Comparison of ENCODE assay signal across 28 cellular contexts in genomic region chr6:112366695-112367546, GRCh38. TPM values are rescaled to one million over a fixed set of nuclear protein-coding genes. Genes with fewer than 3 reads are reported as not detected.
DNase-seq lines count a peak whose midpoint lies in the region; ATAC-seq and TF ChIP-seq lines count a peak whose summit lies in the region.
"Had no signal": no experiment of that assay in that cellular context is flagged by ENCODE, and none has a peak within 500 bp of the region (broad histone marks: within the 10 kb centered on the region; RNA-seq: fewer than 3 reads in every experiment).

No MANE protein-coding gene starts in this region.

- peak overlapping the region; percentile 8 for H3K4me3 ChIP-seq in left ventricle myocardium inferior
- H3K4me3 ChIP-seq in right atrium auricular region = no peak overlapping the region
- H3K4me3 ChIP-seq in fibroblast of lung (replicated peaks in 1 of 4; ENCODE audit: control extremely low read depth in 1 of 4, insufficient read depth in 1 of 4, low read depth in 3 of 4, low read length in 4 of 4) = peak overlapping the region in 1 of 4 experiments; percentile 13
- H3K4me3 ChIP-seq in parathyroid adenoma (ENCODE audit: low read depth, low read length) = peak overlapping the region; percentile 11
- no peak overlapping the region for H3K4me3 ChIP-seq in aorta (ENCODE audit: low read length in 2 of 2)
- H3K4me3 ChIP-seq in mammary epithelial cell (replicated peaks in 1 of 3; ENCODE audit: insufficient read depth in 1 of 3, low read depth in 2 of 3, low read length in 3 of 3) = no peak overlapping the region
- H3K4me3 ChIP-seq: adrenal gland, BLaER1, HAP-1, neural progenitor cell, transverse colon had no signal

- H3K9me3 ChIP-seq in left ventricle myocardium inferior (replicated peaks) (no peaks in the 10 kb centered on the region), right atrium auricular region (no peaks in the 10 kb centered on the region), fibroblast of lung (ENCODE audit: control insufficient read depth, insufficient read depth, low read depth, low read length) (no peaks in the 10 kb centered on the region), parathyroid adenoma (ENCODE audit: control insufficient read depth, low read length) (no peaks in the 10 kb centered on the region), aorta (ENCODE audit: control insufficient read depth, low read length) (no peaks in the 10 kb centered on the region), mammary epithelial cell (replicated peaks; ENCODE audit: insufficient read depth, low read length) (no peaks in the 10 kb centered on the region)
- H3K9me3 ChIP-seq: adrenal gland, HAP-1, transverse colon had no signal

- H3K36me3 ChIP-seq in left ventricle myocardium inferior (no peaks in the 10 kb centered on the region), right atrium auricular region (no peaks in the 10 kb centered on the region), fibroblast of lung (ENCODE audit: control insufficient read depth, insufficient read depth, low read length) (no peaks in the 10 kb centered on the region), parathyroid adenoma (ENCODE audit: control insufficient read depth, insufficient read depth, low read length) (no peaks in the 10 kb centered on the region), aorta (ENCODE audit: control insufficient read depth in 1 of 2, insufficient read depth in 2 of 2, low read length in 1 of 2) (no peaks in the 10 kb centered on the region), mammary epithelial cell (ENCODE audit: insufficient read depth, low read length) (no peaks in the 10 kb centered on the region)
- H3K36me3 ChIP-seq: adrenal gland, BLaER1, HAP-1, neural progenitor cell, transverse colon had no signal

- in situ Hi-C loops in mammary epithelial cell (cut with MboI; ENCODE audit: low sequenced_read_pairs in 2 of 2) = no loop called here

- H3K27ac ChIP-seq in left ventricle myocardium inferior (replicated peaks) (no peak overlapping the region), right atrium auricular region (no peak overlapping the region), fibroblast of lung (ENCODE audit: insufficient read depth, low read length) (no peak overlapping the region), parathyroid adenoma (no peak overlapping the region), aorta (ENCODE audit: low read depth in 1 of 2, low read length in 2 of 2) (no peak overlapping the region), mammary epithelial cell (ENCODE audit: insufficient read depth, low read depth, low read length) (no peak overlapping the region)
- H3K27ac ChIP-seq: adrenal gland, BLaER1, neural progenitor cell, transverse colon had no signal

- H3K4me3 Mint-ChIP-seq in T-helper 2 cell treated with Interferon-gamma antibody and Interleukin-4, amounts not matched to agents 5 μg/mL and 100 μg/mL, for 36 hours = no peak overlapping the region
- H3K4me3 Mint-ChIP-seq: activated B cell treated with CpG ODN at 0.5 μM for 24 hours, neural progenitor cell had no signal

- 47 to 53% methylated on average over 68 to 72 of the region's 72 CpGs for WGBS in aorta, 2 donors
- WGBS in mammary epithelial cell (ENCODE audit: low coverage, missing lambda C conversion rate) = 92% methylated on average over 37 of the region's 72 CpGs

- CTCF ChIA-PET in mammary epithelial cell (lab: Charles Lee; ENCODE audit: low non-redundant PET) = no interaction called here

- peak overlapping the region; percentile 44 for H3K4me2 ChIP-seq in fibroblast of lung (ENCODE audit: extremely low read depth, insufficient read depth, low read length)
- peak overlapping the region; percentile 64 for H3K4me2 ChIP-seq in parathyroid adenoma (ENCODE audit: low read length)
- no peak overlapping the region for H3K4me2 ChIP-seq in mammary epithelial cell (ENCODE audit: insufficient read depth, low read depth, low read length)
- H3K4me2 ChIP-seq: BLaER1, neural progenitor cell had no signal

- BruUV-seq in mammary epithelial cell (replicated peaks; lab: Mats Ljungman, UMichigan) = no TSS peak

- H3K27me3 Mint-ChIP-seq in T-helper 2 cell treated with Interferon-gamma antibody and Interleukin-4, amounts not matched to agents 5 μg/mL and 100 μg/mL, for 36 hours (ENCODE audit: low read depth) = peaks cover 13% of the 10 kb centered on the region
- H3K27me3 Mint-ChIP-seq: progenitor cell of endocrine pancreas had no signal

- H3K27ac Mint-ChIP-seq in T-helper 2 cell treated with Interferon-gamma antibody and Interleukin-4, amounts not matched to agents 5 μg/mL and 100 μg/mL, for 36 hours = no peak overlapping the region
- H3K27ac Mint-ChIP-seq: activated B cell treated with CpG ODN at 0.5 μM for 24 hours, neural progenitor cell, progenitor cell of endocrine pancreas had no signal

- H3K79me2 ChIP-seq in fibroblast of lung (ENCODE audit: control insufficient read depth, insufficient read depth, low read length) (no peaks in the 10 kb centered on the region), parathyroid adenoma (no peaks in the 10 kb centered on the region), mammary epithelial cell (ENCODE audit: insufficient read depth, low read length) (no peaks in the 10 kb centered on the region)

- H3K9ac ChIP-seq in fibroblast of lung (ENCODE audit: insufficient read depth, low read length) = no peak overlapping the region
- H3K9ac ChIP-seq in parathyroid adenoma = no peak overlapping the region
- H3K9ac ChIP-seq in mammary epithelial cell (ENCODE audit: insufficient read depth, low read length) = no peak overlapping the region
- H3K9ac ChIP-seq: BLaER1, neural progenitor cell had no signal

- dilution Hi-C loops in mammary epithelial cell (cut with HindIII; ENCODE audit: low sequenced_read_pairs) = no loop called here

- intact Hi-C loops in left ventricle myocardium inferior (cut with micrococcal nuclease) = no loop called here
- intact Hi-C loops in aorta (cut with DNase I) = no loop called here
- intact Hi-C loops in mammary epithelial cell (cut with micrococcal nuclease) = no loop called here

- H3K27me3 ChIP-seq in left ventricle myocardium inferior (ENCODE audit: low read depth) = peaks cover 29% of the 10 kb centered on the region
- peaks cover 0 to 4% of the 10 kb centered on the region in 2 donors for H3K27me3 ChIP-seq in right atrium auricular region
- no peaks in the 10 kb centered on the region for H3K27me3 ChIP-seq in fibroblast of lung (ENCODE audit: control insufficient read depth, insufficient read depth, low read length)
- no peaks in the 10 kb centered on the region for H3K27me3 ChIP-seq in parathyroid adenoma (ENCODE audit: control insufficient read depth, insufficient read depth, low read length)
- no peaks in the 10 kb centered on the region for H3K27me3 ChIP-seq in aorta (ENCODE audit: control insufficient read depth in 1 of 2, insufficient read depth in 2 of 2, low read length in 1 of 2)
- H3K27me3 ChIP-seq in mammary epithelial cell (ENCODE audit: insufficient read depth, low read length) = no peaks in the 10 kb centered on the region
- H3K27me3 ChIP-seq: BLaER1, neural progenitor cell, transverse colon had no signal

- no peaks in the 10 kb centered on the region for H3K4me1 Mint-ChIP-seq in T-helper 2 cell treated with Interferon-gamma antibody and Interleukin-4, amounts not matched to agents 5 μg/mL and 100 μg/mL, for 36 hours (ENCODE audit: low read depth)
- H3K4me1 Mint-ChIP-seq: activated B cell treated with CpG ODN at 0.5 μM for 24 hours had no signal

- H3K36me3 Mint-ChIP-seq in T-helper 2 cell treated with Interferon-gamma antibody and Interleukin-4, amounts not matched to agents 5 μg/mL and 100 μg/mL, for 36 hours (ENCODE audit: low read depth) = no peaks in the 10 kb centered on the region

- TF ChIP-seq CTCF in left ventricle myocardium inferior (IDR thresholded peaks at IDR 0.05; ENCODE audit: borderline replicate concordance) = no peak
- TF ChIP-seq CTCF in right atrium auricular region (IDR thresholded peaks at IDR 0.05) = no peak
- no peak for TF ChIP-seq CTCF in fibroblast of lung (conservative IDR thresholded peaks at IDR 0.05 in 1 of 2, IDR thresholded peaks at IDR 0.05 in 1 of 2; ENCODE audit: low read depth in 1 of 2, low read length in 2 of 2)
- TF ChIP-seq CTCF in parathyroid adenoma (IDR thresholded peaks at IDR 0.05) = no peak
- no peak for TF ChIP-seq CTCF in mammary epithelial cell (conservative IDR thresholded peaks at IDR 0.05 in 1 of 2, IDR thresholded peaks at IDR 0.05 in 1 of 2; ENCODE audit: extremely low read depth in 1 of 2, insufficient read depth in 1 of 2, low read depth in 1 of 2, low read length in 2 of 2)

- H4K20me1 ChIP-seq in fibroblast of lung (ENCODE audit: control insufficient read depth, extremely low read depth, insufficient read depth, low read length) (no peaks in the 10 kb centered on the region), mammary epithelial cell (ENCODE audit: insufficient read depth, low read length) (no peaks in the 10 kb centered on the region)
- H4K20me1 ChIP-seq: BLaER1 had no signal

- H3K9me3 Mint-ChIP-seq in T-helper 2 cell treated with Interferon-gamma antibody and Interleukin-4, amounts not matched to agents 5 μg/mL and 100 μg/mL, for 36 hours = no peaks in the 10 kb centered on the region
- H3K9me3 Mint-ChIP-seq: activated B cell treated with CpG ODN at 0.5 μM for 24 hours had no signal

- DNase-seq in left ventricle myocardium inferior (no peak), right atrium auricular region (ENCODE audit: low spot score) (no peak), fibroblast of lung (ENCODE audit: low read depth in 2 of 2) (no peak), aorta (no peak), T-helper 9 cell (no peak), mammary epithelial cell (no peak)
- no peak for DNase-seq in T-helper 2 cell treated with Interferon-gamma antibody and Interleukin-4, amounts not matched to agents 5 μg/mL and 100 μg/mL, for 36 hours (ENCODE audit: low spot score)
- DNase-seq: ACHN; activated B cell treated with CpG ODN at 0.5 μM for 24 hours; activated naive CD4-positive, alpha-beta T cell treated with Interleukin-2 at 50 U/mL for 16 hours; adrenal gland; effector CD4-positive, alpha-beta T cell; GDM1; head of caudate nucleus; KBM-7; mesenchymal stem cell; NCI-H2107; NCI-H524; SHP77 treated with DMSO at 0.1 percent for 48 hours; SW 1271; transverse colon had no signal

- ATAC-seq in aorta (ENCODE audit: low FRiP score) = peak; percentile 28
- ATAC-seq: Panc1 had no signal

- H3K4me1 ChIP-seq in left ventricle myocardium inferior = peaks cover 4% of the 10 kb centered on the region
- H3K4me1 ChIP-seq in right atrium auricular region = no peaks in the 10 kb centered on the region
- no peaks in the 10 kb centered on the region for H3K4me1 ChIP-seq in fibroblast of lung (ENCODE audit: control insufficient read depth, extremely low read depth, insufficient read depth, low read length)
- H3K4me1 ChIP-seq in parathyroid adenoma = no peaks in the 10 kb centered on the region
- no peaks in the 10 kb centered on the region for H3K4me1 ChIP-seq in aorta (ENCODE audit: control insufficient read depth in 1 of 2, insufficient read depth in 2 of 2, low read length in 2 of 2)
- H3K4me1 ChIP-seq in mammary epithelial cell (ENCODE audit: insufficient read depth, low read length) = no peaks in the 10 kb centered on the region
- H3K4me1 ChIP-seq: adrenal gland, BLaER1, HAP-1, transverse colon had no signal

- H2AFZ ChIP-seq in fibroblast of lung (ENCODE audit: low read length) (peak overlapping the region; percentile 23), parathyroid adenoma (peak overlapping the region; percentile 71), mammary epithelial cell (ENCODE audit: low read depth, low read length) (no peak overlapping the region)
- H2AFZ ChIP-seq: neural progenitor cell had no signal

RNA-seq across cellular contexts. Expression of gene RFPL4B, which starts 19.8 kb away (rescaled TPM):
- total RNA-seq in left ventricle myocardium inferior (not detected), right atrium auricular region (not detected), fibroblast of lung (not detected in 2 replicates), aorta (under 1 TPM in 1 of 2 donors, not detected in 1; 0.18 TPM), mammary epithelial cell (not detected)
- polyA plus RNA-seq in fibroblast of lung (not detected in 2 replicates), aorta (not detected), mammary epithelial cell (not detected)
- not detected in 2 replicates for polyA plus RNA-seq in fibroblast of lung (2012)
- polyA minus RNA-seq in fibroblast of lung (ENCODE audit: low replicate concordance) (not detected in 2 replicates), mammary epithelial cell (not detected)
- total RNA-seq: activated B cell treated with CpG ODN at 0.5 μM for 24 hours, adrenal gland, MCF 10A, progenitor cell of endocrine pancreas, transverse colon had no signal
- polyA plus RNA-seq: adrenal gland had no signal

Comparison
In these comparisons a context has a peak if more than half of its experiments do, and no peak if none do; other contexts are left out.
1. H3K4me3 ChIP-seq: peak in left ventricle myocardium inferior (single experiment) and parathyroid adenoma (single experiment); none in right atrium auricular region (0 of 2), aorta (0 of 2) and mammary epithelial cell (0 of 3).